In the genomic region with DNA sequence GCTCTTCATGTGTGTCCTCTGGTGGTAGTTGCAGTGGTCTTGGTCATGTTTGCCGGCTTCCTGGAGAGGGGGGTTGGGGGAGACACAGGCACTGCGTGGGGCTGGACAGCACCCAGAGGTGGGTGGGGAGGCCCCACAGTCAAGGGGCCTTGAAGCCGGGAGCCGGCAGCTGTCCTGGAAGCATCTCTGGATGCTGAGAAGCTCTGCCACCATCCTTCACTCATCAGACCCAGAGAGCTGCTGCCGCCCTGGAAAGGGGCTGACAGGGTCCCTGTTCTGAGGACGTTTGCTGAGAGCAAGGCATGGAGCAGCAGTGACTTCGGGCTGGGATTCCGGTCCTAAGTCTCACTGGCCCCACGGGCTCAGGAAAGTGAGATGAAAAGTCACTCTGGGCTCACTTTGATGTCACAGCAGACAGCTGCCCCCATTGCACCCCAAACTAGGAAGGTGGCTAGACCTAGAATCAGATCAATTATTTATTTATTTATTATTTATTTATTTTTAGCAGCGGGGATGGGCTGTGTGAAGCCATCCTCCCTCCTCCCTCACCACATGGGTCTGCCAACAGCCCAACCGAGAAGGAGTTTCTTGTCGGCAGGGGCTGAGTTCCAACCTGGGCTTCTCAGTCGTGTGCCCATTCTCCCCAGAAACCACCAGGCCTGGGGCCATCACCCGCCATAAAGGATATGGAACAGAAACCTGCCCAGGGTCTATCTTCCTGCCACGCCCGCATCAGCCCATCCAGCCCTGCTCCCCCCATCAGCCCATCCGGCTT, we compare ENCODE assay signal across 27 cellular contexts.
"Had no signal": no experiment of that assay in that cellular context is flagged by ENCODE, and none has a peak within 500 bp of the region (broad histone marks: within the 10 kb centered on the region; RNA-seq: fewer than 3 reads in every experiment).

No MANE protein-coding gene starts in this region.

- H3K4me2 ChIP-seq: KMS-11 had no signal

- H3K4me3 ChIP-seq: ascending aorta, body of pancreas, MG63, SJCRH30 had no signal

- H3K9me3 ChIP-seq: ascending aorta, body of pancreas, MG63, SJCRH30 had no signal

- ATAC-seq: body of pancreas, Panc1, T-helper 17 cell, WTC11 had no signal

- H3K36me3 Mint-ChIP-seq: activated CD4-positive, alpha-beta memory T cell treated with anti-CD3 and anti-CD28 coated beads for 36 hours; activated naive CD4-positive, alpha-beta T cell treated with anti-CD3 and anti-CD28 coated beads, Interleukin-2, amount 50 U/mL, for 24 hours; WTC11 had no signal

- DNase-seq: activated CD4-positive, alpha-beta memory T cell treated with anti-CD3 and anti-CD28 coated beads for 36 hours; activated CD4-positive, alpha-beta T cell treated with anti-CD3 and anti-CD28 coated beads for 48 hours; activated CD4-positive, CD25-positive, alpha-beta regulatory T cell treated with anti-CD3 and anti-CD28 coated beads, Interleukin-2, amount 50 U/mL, for 72 hours; activated effector memory CD4-positive, alpha-beta T cell treated with Interleukin-2 at 50 U/mL for 16 hours; activated naive CD4-positive, alpha-beta T cell; activated T-cell treated with anti-CD3 and anti-CD28 coated beads, Interleukin-2, amount 50 U/mL, for 24 hours; body of pancreas; MG63; NCI-H1105; NCI-H1436; NCI-H1694 treated with DMSO at 0.1 percent for 48 hours; NCI-H2029 treated with DMSO at 0.1 percent for 48 hours; NCI-H510A treated with DMSO at 0.1 percent for 48 hours; NCI-H69; NK-92 treated with Interleukin-12 subunit alpha and Interleukin-12 subunit beta, amount 100 ng/mL, for 24 hours; OCI-M1; Right ventricle myocardium superior; RPMI8226; SJCRH30; T-helper 17 cell; T-helper 9 cell had no signal

- H3K4me3 Mint-ChIP-seq: activated CD4-positive, alpha-beta memory T cell treated with anti-CD3 and anti-CD28 coated beads for 36 hours; activated naive CD4-positive, alpha-beta T cell treated with anti-CD3 and anti-CD28 coated beads, Interleukin-2, amount 50 U/mL, for 24 hours; activated T-cell treated with anti-CD3 and anti-CD28 coated beads, Interleukin-2, amount 50 U/mL, for 24 hours; activated T-helper 1 cell treated with anti-CD3 and anti-CD28 coated beads, Interleukin-12 subunit alpha, Interleukin-12 subunit beta, Interleukin-2, Interleukin-4 antibody, amounts not matched to agents 30 ng/mL and 10 ng/mL and 1 ng/mL, durations not matched to agents 14 hours and 24 hours and 36 hours; T-helper 17 cell; WTC11 had no signal

- H3K27ac ChIP-seq: ascending aorta, body of pancreas, KMS-11, SJCRH30 had no signal

- H3K27me3 ChIP-seq: ascending aorta had no signal

- H3K36me3 ChIP-seq: ascending aorta, MG63, SJCRH30 had no signal

- H3K9ac ChIP-seq: KMS-11 had no signal

- H3K4me1 ChIP-seq: ascending aorta, body of pancreas, SJCRH30 had no signal

- H3K9me3 Mint-ChIP-seq: activated CD4-positive, alpha-beta memory T cell treated with anti-CD3 and anti-CD28 coated beads for 36 hours; activated naive CD4-positive, alpha-beta T cell treated with anti-CD3 and anti-CD28 coated beads, Interleukin-2, amount 50 U/mL, for 24 hours; activated T-cell treated with anti-CD3 and anti-CD28 coated beads, Interleukin-2, amount 50 U/mL, for 24 hours; activated T-helper 1 cell treated with anti-CD3 and anti-CD28 coated beads, Interleukin-12 subunit alpha, Interleukin-12 subunit beta, Interleukin-2, Interleukin-4 antibody, amounts not matched to agents 30 ng/mL and 10 ng/mL and 1 ng/mL, durations not matched to agents 14 hours and 24 hours and 36 hours; WTC11 had no signal

- H3K4me1 Mint-ChIP-seq: activated naive CD4-positive, alpha-beta T cell treated with anti-CD3 and anti-CD28 coated beads, Interleukin-2, amount 50 U/mL, for 24 hours; T-helper 17 cell; WTC11 had no signal

- H3K27ac Mint-ChIP-seq: activated CD4-positive, alpha-beta memory T cell treated with anti-CD3 and anti-CD28 coated beads for 36 hours; activated naive CD4-positive, alpha-beta T cell treated with anti-CD3 and anti-CD28 coated beads, Interleukin-2, amount 50 U/mL, for 24 hours; activated T-cell treated with anti-CD3 and anti-CD28 coated beads, Interleukin-2, amount 50 U/mL, for 24 hours; activated T-helper 1 cell treated with anti-CD3 and anti-CD28 coated beads, Interleukin-12 subunit alpha, Interleukin-12 subunit beta, Interleukin-2, Interleukin-4 antibody, amounts not matched to agents 30 ng/mL and 10 ng/mL and 1 ng/mL, durations not matched to agents 14 hours and 24 hours and 36 hours; T-helper 17 cell; WTC11 had no signal
